8 cellular contexts compared by ENCODE assay signal in the genomic region with DNA sequence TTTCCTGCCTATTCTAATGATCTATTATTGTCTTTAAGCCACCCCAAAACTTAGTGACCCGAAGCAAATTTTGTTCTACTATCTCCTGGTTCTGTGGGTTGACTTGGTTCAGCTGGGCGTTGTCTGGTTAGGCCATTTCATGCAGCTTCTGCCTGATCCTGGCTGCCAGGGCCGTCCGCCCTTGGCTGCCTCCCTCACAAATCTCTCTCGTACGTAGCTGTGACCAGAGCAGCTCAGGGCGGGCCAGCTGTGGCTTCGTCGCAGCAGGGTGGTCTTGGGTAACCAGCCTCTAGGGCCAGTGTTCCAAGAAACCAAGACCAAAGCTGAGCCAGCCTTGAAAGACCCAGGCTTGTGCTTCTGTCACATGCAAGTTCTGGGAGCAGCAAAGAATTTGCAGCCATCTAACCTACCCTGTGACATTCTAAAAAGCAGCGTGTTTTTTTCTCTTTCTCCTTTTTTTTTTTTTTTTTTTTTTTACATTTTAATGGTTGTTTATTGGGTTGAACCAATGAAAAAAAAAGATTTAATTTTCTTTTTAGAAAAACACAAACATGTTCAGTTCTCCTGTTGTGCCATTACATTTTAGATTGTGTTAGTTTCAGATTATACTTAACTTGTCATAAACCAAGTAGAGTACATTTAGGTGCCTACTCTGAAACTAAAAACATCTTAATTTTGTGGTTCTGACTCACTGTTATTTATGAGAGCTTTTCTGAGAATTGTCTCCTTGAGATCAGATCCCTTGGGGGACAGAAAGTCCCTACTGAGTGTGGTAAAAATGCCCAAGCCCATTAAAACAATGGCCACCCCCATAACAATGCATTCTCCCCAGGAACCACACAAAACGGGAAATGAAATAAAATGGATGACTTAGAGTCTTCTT.
DNase-seq lines count a peak whose midpoint lies in the region; ATAC-seq, FAIRE-seq and TF ChIP-seq lines count a peak whose summit lies in the region.

No MANE protein-coding gene starts in this region.

- intact Hi-C loops in cardiac septum (cut with DNase I) = no loop called here

- FAIRE-seq in GM12892 (lab: Jason Lieb, UNC) = peak; percentile 71

- ATAC-seq in GM19468 (IDR thresholded peaks at IDR 0.05; ENCODE audit: extremely low read depth, unreplicated experiment) (peak; percentile 14), HG03442 (IDR thresholded peaks at IDR 0.05; ENCODE audit: unreplicated experiment) (peak; percentile 57)

- no peak for TF ChIP-seq POLR2A in GM12892 (IDR thresholded peaks at IDR 0.05; ENCODE audit: low read depth, low read length)

- DNase-seq in GM12892 (ENCODE audit: insufficient read length) (no peak), fibroblast of gingiva (ENCODE audit: low read depth) (peak; percentile 26), NCI-H2107 treated with DMSO at 0.1 percent for 48 hours (lab: John Stamatoyannopoulos, UW; ENCODE audit: unreplicated experiment) (no peak), NCI-H774 (lab: John Stamatoyannopoulos, UW) (no peak), globus pallidus (ENCODE audit: low spot score) (no peak), cardiac septum (ENCODE audit: low spot score) (no peak)
